8 cellular contexts compared by ENCODE assay signal in the genomic region with DNA sequence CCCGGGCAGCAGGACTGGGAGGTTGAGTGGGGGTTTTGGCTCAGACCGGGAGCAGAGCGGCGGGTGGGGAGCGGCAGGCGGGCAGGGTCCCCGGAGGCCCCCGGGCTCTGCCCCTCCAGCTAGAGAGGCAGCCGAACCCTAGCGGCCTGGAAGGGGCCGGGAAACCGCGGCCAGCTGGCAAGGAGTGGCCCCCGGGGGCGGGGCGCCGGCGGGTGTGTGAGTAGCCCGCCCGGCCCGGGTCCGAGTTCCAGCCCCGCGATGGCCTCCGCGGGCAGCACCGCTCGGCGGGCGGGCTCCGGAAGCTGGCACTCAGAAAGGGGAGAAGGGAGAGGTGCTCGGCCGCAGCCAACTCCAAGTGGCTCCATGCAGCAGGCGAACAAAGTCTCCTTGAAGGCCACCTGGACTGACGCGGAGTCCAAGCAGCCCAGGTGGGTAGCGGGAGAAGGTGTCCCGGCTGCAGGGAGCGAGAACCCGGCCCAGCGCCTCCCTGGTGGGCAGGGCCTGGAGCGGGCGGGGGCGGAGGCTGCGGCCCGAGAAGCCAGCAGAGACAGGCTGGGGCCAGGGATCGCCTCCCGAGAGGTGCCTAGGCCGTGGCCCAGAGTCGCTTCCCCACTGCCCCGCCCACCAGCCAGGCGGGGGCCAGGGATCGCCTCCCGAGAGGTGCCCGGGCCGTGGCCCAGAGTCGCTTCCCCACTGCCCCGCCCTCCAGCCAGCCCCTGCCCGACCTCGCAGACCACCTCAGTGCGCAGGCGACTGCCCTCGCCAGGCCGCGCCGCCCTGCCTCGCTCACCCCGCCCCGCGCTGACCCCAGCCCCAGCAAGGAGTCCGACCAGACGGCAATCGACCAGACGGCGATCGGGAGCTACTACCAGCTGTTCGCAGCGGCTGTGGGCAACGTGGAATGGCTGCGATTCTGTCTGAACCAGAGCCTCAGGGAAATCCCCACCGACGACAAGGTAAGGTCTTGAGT. TPM values are rescaled to one million over a fixed set of nuclear protein-coding genes. Genes with fewer than 3 reads are reported as not detected.
DNase-seq lines count a peak whose midpoint lies in the region; ATAC-seq, FAIRE-seq and TF ChIP-seq lines count a peak whose summit lies in the region.

A gene with protein sequence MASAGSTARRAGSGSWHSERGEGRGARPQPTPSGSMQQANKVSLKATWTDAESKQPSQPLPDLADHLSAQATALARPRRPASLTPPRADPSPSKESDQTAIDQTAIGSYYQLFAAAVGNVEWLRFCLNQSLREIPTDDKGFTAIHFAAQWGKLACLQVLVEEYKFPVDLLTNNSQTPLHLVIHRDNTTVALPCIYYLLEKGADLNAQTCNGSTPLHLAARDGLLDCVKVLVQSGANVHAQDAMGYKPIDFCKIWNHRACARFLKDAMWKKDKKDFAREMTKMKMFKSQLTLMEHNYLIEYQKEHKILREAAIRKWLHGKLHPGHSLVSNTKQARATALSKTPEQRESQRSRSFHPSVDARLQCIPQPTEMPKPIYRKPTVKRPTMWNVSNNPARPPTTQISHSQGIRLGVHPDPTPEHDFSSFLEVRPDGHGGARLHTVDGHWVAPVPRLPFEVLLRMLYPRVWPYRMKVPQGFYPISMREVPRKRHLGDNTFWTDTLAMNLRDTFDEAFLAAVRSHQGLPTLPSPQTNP (plus strand): TSS at position 243 of the 970 bp plus-strand sequence. CDS start 16 bp downstream, at position 259.

- peak within 1 kb of the TSS; percentile 84 to 99 (median 95) for H3K27ac Mint-ChIP-seq in CD8-positive, alpha-beta memory T cell
- H3K27ac Mint-ChIP-seq in activated T-cell treated with anti-CD3 and anti-CD28 coated beads, Interleukin-2, amount 50 U/mL, for 72 hours = peak within 1 kb of the TSS; percentile 80
- peak within 1 kb of the TSS; percentile 92 for H3K27ac Mint-ChIP-seq in osteocyte (ENCODE audit: unreplicated experiment)

- intact Hi-C loops in Right ventricle myocardium superior (cut with DNase I) = no loop called here

- H3K4me3 ChIP-seq in CD8-positive, alpha-beta memory T cell (ENCODE audit: low read length) = peak within 1 kb of the TSS; percentile 95

- POLR2A ChIA-PET in CD8-positive, alpha-beta memory T cell (lab: Charles Lee) = interaction anchor here (1.0 kb wide), 1 partner anchor 89 kb away, joined by 4 read pairs; no protein-coding TSS in a partner anchor

- peak within 1 kb of the TSS; percentile 54 for H3K27ac ChIP-seq in CD8-positive, alpha-beta memory T cell (ENCODE audit: low read depth, low read length)

- peaks cover 18% of the 10 kb centered on the region for H3K4me1 ChIP-seq in CD8-positive, alpha-beta memory T cell (ENCODE audit: insufficient read depth, low read length)

- H3K27me3 ChIP-seq in CD8-positive, alpha-beta memory T cell (ENCODE audit: insufficient read depth, low read length, poor library complexity, severe bottlenecking) = no peaks in the 10 kb centered on the region

- H3K36me3 Mint-ChIP-seq in CD8-positive, alpha-beta memory T cell = peaks cover 0 to 4% (median 3%) of the 10 kb centered on the region in 3 donors
- no peaks in the 10 kb centered on the region for H3K36me3 Mint-ChIP-seq in activated T-cell treated with anti-CD3 and anti-CD28 coated beads, Interleukin-2, amount 50 U/mL, for 72 hours (ENCODE audit: insufficient read depth in 2 of 2)
- H3K36me3 Mint-ChIP-seq in osteocyte (ENCODE audit: unreplicated experiment) = peaks cover 3% of the 10 kb centered on the region

- H3K36me3 ChIP-seq in CD8-positive, alpha-beta memory T cell (ENCODE audit: insufficient read depth, low read length) = no peaks in the 10 kb centered on the region

- no peaks in the 10 kb centered on the region for H3K9me3 Mint-ChIP-seq in CD8-positive, alpha-beta memory T cell
- H3K9me3 Mint-ChIP-seq in activated T-cell treated with anti-CD3 and anti-CD28 coated beads, Interleukin-2, amount 50 U/mL, for 72 hours = no peaks in the 10 kb centered on the region
- H3K9me3 Mint-ChIP-seq in osteocyte (ENCODE audit: unreplicated experiment) = no peaks in the 10 kb centered on the region

- peak in 2 of 5 donors; percentile 17 to 46 for DNase-seq in CD8-positive, alpha-beta memory T cell
- DNase-seq in HT-29 (ENCODE audit: low spot score) (peak; percentile 16), Right ventricle myocardium superior (peak; percentile 75), osteocyte (ENCODE audit: extremely low spot score, unreplicated experiment) (peak; percentile 85), RCC 7860 (ENCODE audit: low spot score) (no peak), NCI-H2196 treated with DMSO at 0.1 percent for 48 hours (lab: John Stamatoyannopoulos, UW; ENCODE audit: unreplicated experiment) (no peak)
- DNase-seq in activated T-cell treated with anti-CD3 and anti-CD28 coated beads, Interleukin-2, amount 50 U/mL, for 72 hours = peak in 1 of 2 donors; percentile 30

- peak within 1 kb of the TSS; percentile 80 to 95 (median 90) for H3K4me3 Mint-ChIP-seq in CD8-positive, alpha-beta memory T cell
- H3K4me3 Mint-ChIP-seq in activated T-cell treated with anti-CD3 and anti-CD28 coated beads, Interleukin-2, amount 50 U/mL, for 72 hours = peak within 1 kb of the TSS; percentile 82 to 92
- H3K4me3 Mint-ChIP-seq in osteocyte (ENCODE audit: unreplicated experiment) = peak within 1 kb of the TSS; percentile 79

- H3K27me3 Mint-ChIP-seq in CD8-positive, alpha-beta memory T cell = peaks cover 0 to 4% of the 10 kb centered on the region in 2 donors
- no peaks in the 10 kb centered on the region for H3K27me3 Mint-ChIP-seq in activated T-cell treated with anti-CD3 and anti-CD28 coated beads, Interleukin-2, amount 50 U/mL, for 72 hours (ENCODE audit: low read depth)
- H3K27me3 Mint-ChIP-seq in osteocyte (ENCODE audit: unreplicated experiment) = peaks cover 4% of the 10 kb centered on the region

- peak; percentile 36 to 63 for ATAC-seq in activated T-cell treated with anti-CD3 and anti-CD28 coated beads, Interleukin-2, amount 50 U/mL, for 72 hours (replicated peaks in 1 of 2)
- ATAC-seq in Right ventricle myocardium superior (ENCODE audit: poor library complexity) = peak; percentile 79
- no peak for ATAC-seq in GM21526 (IDR thresholded peaks at IDR 0.05; ENCODE audit: low FRiP score, unreplicated experiment)

- H3K4me1 Mint-ChIP-seq in CD8-positive, alpha-beta memory T cell = peaks cover 17 to 23% (median 18%) of the 10 kb centered on the region in 3 donors
- H3K4me1 Mint-ChIP-seq in activated T-cell treated with anti-CD3 and anti-CD28 coated beads, Interleukin-2, amount 50 U/mL, for 72 hours (ENCODE audit: low read depth) = peaks cover 16% of the 10 kb centered on the region
- peaks cover 14% of the 10 kb centered on the region for H3K4me1 Mint-ChIP-seq in osteocyte (ENCODE audit: unreplicated experiment)

- TF ChIP-seq CTCF in osteocyte (IDR thresholded peaks at IDR 0.05) = no peak

- CTCF ChIA-PET in CD8-positive, alpha-beta memory T cell (lab: Charles Lee) = interaction anchor here (0.7 to 9.0 kb wide), 4 partner anchors 14 to 32 kb away, joined by 3 to 89 read pairs (median 5); no protein-coding TSS in a partner anchor

- H3K9me3 ChIP-seq in CD8-positive, alpha-beta memory T cell (ENCODE audit: low read length) = no peaks in the 10 kb centered on the region

- no peak for FAIRE-seq in RCC 7860 (lab: Jason Lieb, UNC)

RNA-seq across cellular contexts. Expression of the gene that starts here (rescaled TPM):
- total RNA-seq in CD8-positive, alpha-beta memory T cell = under 1 TPM in 1 of 2 experiments, not detected in 1; 0.35 TPM
- 0.16 TPM for polyA plus RNA-seq in CD8-positive, alpha-beta memory T cell
- 0.28 TPM in 1 of 2 replicates, not detected in the other for total RNA-seq in HT-29 (2014; rRNA removed; shearing (Covaris generic))
- total RNA-seq in activated T-cell treated with anti-CD3 and anti-CD28 coated beads, Interleukin-2, amount 50 U/mL, for 72 hours = under 1 TPM in 1 of 2 donors, not detected in 1; 0.58 TPM
- total RNA-seq in Right ventricle myocardium superior (0.30 TPM), osteocyte (1.9 and 2.7 TPM in 2 replicates)

Comparison
In these comparisons a context has a peak if more than half of its experiments do, and no peak if none do; other contexts are left out.
1. Peak in DNase-seq in HT-29; RNA of the gene not detected or under 1 TPM.
2. Peak in ATAC-seq in activated T-cell treated with anti-CD3 and anti-CD28 coated beads, Interleukin-2, amount 50 U/mL, for 72 hours; RNA of the gene not detected or under 1 TPM.
3. Peak in DNase-seq and ATAC-seq in Right ventricle myocardium superior; RNA of the gene not detected or under 1 TPM.